1 cellular context compared by ENCODE assay signal in the genomic region with DNA sequence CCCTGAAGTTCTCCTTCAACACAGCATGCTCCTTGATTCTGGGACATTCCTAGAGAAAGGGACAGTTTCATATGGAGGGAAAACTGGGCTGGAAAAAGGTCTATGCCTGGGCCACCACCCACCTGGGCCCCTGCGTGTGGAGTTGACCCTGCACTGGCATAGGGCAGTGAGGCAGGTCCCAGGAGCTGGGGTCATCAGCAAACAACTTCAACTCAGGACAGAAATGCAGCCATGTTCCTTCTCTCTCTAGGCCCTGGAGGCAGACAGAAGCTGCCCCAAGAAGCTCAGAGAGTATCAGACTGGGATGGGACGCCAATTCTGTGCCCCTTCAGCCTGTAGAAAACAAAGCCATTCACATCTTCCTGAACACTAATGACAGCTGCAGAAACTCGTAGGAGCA.
TF ChIP-seq lines count a peak whose summit lies in the region.

No MANE protein-coding gene starts in this region.

TF ChIP-seq in GM23338, 12 proteins besides CTCF, POLR2A, EP300 and RAD21 (continued from another document):
- TF ChIP-seq, protein P1, sequence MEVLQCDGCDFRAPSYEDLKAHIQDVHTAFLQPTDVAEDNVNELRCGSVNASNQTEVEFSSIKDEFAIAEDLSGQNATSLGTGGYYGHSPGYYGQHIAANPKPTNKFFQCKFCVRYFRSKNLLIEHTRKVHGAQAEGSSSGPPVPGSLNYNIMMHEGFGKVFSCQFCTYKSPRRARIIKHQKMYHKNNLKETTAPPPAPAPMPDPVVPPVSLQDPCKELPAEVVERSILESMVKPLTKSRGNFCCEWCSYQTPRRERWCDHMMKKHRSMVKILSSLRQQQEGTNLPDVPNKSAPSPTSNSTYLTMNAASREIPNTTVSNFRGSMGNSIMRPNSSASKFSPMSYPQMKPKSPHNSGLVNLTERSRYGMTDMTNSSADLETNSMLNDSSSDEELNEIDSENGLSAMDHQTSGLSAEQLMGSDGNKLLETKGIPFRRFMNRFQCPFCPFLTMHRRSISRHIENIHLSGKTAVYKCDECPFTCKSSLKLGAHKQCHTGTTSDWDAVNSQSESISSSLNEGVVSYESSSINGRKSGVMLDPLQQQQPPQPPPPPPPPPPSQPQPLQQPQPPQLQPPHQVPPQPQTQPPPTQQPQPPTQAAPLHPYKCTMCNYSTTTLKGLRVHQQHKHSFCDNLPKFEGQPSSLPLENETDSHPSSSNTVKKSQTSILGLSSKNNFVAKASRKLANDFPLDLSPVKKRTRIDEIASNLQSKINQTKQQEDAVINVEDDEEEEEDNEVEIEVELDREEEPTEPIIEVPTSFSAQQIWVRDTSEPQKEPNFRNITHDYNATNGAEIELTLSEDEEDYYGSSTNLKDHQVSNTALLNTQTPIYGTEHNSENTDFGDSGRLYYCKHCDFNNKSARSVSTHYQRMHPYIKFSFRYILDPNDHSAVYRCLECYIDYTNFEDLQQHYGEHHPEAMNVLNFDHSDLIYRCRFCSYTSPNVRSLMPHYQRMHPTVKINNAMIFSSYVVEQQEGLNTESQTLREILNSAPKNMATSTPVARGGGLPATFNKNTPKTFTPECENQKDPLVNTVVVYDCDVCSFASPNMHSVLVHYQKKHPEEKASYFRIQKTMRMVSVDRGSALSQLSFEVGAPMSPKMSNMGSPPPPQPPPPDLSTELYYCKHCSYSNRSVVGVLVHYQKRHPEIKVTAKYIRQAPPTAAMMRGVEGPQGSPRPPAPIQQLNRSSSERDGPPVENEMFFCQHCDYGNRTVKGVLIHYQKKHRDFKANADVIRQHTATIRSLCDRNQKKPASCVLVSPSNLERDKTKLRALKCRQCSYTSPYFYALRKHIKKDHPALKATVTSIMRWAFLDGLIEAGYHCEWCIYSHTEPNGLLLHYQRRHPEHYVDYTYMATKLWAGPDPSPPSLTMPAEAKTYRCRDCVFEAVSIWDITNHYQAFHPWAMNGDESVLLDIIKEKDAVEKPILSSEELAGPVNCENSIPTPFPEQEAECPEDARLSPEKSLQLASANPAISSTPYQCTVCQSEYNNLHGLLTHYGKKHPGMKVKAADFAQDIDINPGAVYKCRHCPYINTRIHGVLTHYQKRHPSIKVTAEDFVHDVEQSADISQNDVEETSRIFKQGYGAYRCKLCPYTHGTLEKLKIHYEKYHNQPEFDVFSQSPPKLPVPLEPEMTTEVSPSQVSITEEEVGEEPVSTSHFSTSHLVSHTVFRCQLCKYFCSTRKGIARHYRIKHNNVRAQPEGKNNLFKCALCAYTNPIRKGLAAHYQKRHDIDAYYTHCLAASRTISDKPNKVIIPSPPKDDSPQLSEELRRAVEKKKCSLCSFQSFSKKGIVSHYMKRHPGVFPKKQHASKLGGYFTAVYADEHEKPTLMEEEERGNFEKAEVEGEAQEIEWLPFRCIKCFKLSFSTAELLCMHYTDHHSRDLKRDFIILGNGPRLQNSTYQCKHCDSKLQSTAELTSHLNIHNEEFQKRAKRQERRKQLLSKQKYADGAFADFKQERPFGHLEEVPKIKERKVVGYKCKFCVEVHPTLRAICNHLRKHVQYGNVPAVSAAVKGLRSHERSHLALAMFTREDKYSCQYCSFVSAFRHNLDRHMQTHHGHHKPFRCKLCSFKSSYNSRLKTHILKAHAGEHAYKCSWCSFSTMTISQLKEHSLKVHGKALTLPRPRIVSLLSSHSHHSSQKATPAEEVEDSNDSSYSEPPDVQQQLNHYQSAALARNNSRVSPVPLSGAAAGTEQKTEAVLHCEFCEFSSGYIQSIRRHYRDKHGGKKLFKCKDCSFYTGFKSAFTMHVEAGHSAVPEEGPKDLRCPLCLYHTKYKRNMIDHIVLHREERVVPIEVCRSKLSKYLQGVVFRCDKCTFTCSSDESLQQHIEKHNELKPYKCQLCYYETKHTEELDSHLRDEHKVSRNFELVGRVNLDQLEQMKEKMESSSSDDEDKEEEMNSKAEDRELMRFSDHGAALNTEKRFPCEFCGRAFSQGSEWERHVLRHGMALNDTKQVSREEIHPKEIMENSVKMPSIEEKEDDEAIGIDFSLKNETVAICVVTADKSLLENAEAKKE (CRISPR knock-in tag; IDR thresholded peaks at IDR 0.05): no peak
- TF ChIP-seq, protein P2, sequence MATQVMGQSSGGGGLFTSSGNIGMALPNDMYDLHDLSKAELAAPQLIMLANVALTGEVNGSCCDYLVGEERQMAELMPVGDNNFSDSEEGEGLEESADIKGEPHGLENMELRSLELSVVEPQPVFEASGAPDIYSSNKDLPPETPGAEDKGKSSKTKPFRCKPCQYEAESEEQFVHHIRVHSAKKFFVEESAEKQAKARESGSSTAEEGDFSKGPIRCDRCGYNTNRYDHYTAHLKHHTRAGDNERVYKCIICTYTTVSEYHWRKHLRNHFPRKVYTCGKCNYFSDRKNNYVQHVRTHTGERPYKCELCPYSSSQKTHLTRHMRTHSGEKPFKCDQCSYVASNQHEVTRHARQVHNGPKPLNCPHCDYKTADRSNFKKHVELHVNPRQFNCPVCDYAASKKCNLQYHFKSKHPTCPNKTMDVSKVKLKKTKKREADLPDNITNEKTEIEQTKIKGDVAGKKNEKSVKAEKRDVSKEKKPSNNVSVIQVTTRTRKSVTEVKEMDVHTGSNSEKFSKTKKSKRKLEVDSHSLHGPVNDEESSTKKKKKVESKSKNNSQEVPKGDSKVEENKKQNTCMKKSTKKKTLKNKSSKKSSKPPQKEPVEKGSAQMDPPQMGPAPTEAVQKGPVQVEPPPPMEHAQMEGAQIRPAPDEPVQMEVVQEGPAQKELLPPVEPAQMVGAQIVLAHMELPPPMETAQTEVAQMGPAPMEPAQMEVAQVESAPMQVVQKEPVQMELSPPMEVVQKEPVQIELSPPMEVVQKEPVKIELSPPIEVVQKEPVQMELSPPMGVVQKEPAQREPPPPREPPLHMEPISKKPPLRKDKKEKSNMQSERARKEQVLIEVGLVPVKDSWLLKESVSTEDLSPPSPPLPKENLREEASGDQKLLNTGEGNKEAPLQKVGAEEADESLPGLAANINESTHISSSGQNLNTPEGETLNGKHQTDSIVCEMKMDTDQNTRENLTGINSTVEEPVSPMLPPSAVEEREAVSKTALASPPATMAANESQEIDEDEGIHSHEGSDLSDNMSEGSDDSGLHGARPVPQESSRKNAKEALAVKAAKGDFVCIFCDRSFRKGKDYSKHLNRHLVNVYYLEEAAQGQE (IDR thresholded peaks at IDR 0.05; ENCODE audit: unreplicated experiment): no peak
- TF ChIP-seq POLR2AphosphoS5 (IDR thresholded peaks at IDR 0.05; ENCODE audit: low read depth) (no peak), JUNB (IDR thresholded peaks at IDR 0.05; ENCODE audit: unreplicated experiment) (no peak), STAT1 (IDR thresholded peaks at IDR 0.05; ENCODE audit: unreplicated experiment) (no peak), ZNF331 (CRISPR knock-in tag; IDR thresholded peaks at IDR 0.05; ENCODE audit: low read depth) (no peak), CREB1 (CRISPR knock-in tag; IDR thresholded peaks at IDR 0.05; ENCODE audit: low read depth) (no peak)
- TF ChIP-seq, protein P3, sequence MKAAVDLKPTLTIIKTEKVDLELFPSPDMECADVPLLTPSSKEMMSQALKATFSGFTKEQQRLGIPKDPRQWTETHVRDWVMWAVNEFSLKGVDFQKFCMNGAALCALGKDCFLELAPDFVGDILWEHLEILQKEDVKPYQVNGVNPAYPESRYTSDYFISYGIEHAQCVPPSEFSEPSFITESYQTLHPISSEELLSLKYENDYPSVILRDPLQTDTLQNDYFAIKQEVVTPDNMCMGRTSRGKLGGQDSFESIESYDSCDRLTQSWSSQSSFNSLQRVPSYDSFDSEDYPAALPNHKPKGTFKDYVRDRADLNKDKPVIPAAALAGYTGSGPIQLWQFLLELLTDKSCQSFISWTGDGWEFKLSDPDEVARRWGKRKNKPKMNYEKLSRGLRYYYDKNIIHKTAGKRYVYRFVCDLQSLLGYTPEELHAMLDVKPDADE (IDR thresholded peaks at IDR 0.05): no peak
